In the genomic region with DNA sequence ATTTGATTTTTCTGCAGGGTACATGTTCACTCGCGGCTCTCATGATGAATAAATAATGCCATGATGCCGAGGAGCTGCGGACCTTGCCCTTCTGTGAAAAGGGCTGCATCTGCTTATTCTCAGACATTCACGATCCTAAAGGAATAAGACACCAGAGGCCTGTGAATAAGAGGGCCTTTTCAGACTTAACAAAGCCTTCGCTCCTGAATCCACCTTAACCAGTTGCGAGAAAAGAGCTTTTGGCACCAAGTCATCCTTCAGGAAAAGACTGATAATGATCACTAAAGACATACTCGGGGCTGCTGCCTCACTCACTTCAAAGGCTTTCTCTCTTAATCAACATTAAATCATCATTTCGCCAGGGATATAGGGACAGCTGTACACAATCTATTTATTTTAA, we compare ENCODE assay signal across 10 cellular contexts.
DNase-seq lines count a peak whose midpoint lies in the region; ATAC-seq and TF ChIP-seq lines count a peak whose summit lies in the region.
"Had no signal": no experiment of that assay in that cellular context is flagged by ENCODE, and none has a peak within 500 bp of the region (broad histone marks: within the 10 kb centered on the region; RNA-seq: fewer than 3 reads in every experiment).

No MANE protein-coding gene starts in this region.

- no peak overlapping the region for H3K9ac ChIP-seq in trophoblast cell (ENCODE audit: low read length)

- H3K4me3 ChIP-seq in AG10803 (ENCODE audit: low read length) (peak overlapping the region; percentile 43), fibroblast of the aortic adventitia (ENCODE audit: low read depth, low read length) (peak overlapping the region; percentile 55), trophoblast cell (ENCODE audit: low read depth, low read length) (no peak overlapping the region)
- no peak overlapping the region for H3K4me3 ChIP-seq in CD8-positive, alpha-beta memory T cell (ENCODE audit: low read length)
- H3K4me3 ChIP-seq: prostate gland had no signal

- H3K27ac Mint-ChIP-seq in CD8-positive, alpha-beta memory T cell, result no peak overlapping the region

- no CpG with 5 or more reads among the region's 9 CpGs for WGBS in trophoblast cell (ENCODE audit: extremely low coverage, insufficient coverage, insufficient read length)

- no peak overlapping the region for H3K14ac ChIP-seq in trophoblast cell (ENCODE audit: low read length)

- no peak overlapping the region for H3K27ac ChIP-seq in trophoblast cell (ENCODE audit: low read depth, low read length)
- H3K27ac ChIP-seq in CD8-positive, alpha-beta memory T cell (ENCODE audit: low read depth, low read length), result no peak overlapping the region
- H3K27ac ChIP-seq: prostate gland had no signal

- no peak overlapping the region for H3K4ac ChIP-seq in trophoblast cell (ENCODE audit: low read depth, low read length)

- no peak for TF ChIP-seq CTCF in AG10803 (conservative IDR thresholded peaks at IDR 0.05; ENCODE audit: low read length)
- no peak for TF ChIP-seq CTCF in fibroblast of the aortic adventitia (IDR thresholded peaks at IDR 0.05; ENCODE audit: insufficient read depth, low read length)

- ATAC-seq in GM21786 (IDR thresholded peaks at IDR 0.05; ENCODE audit: unreplicated experiment) (no peak), HG03139 (IDR thresholded peaks at IDR 0.05; ENCODE audit: unreplicated experiment) (no peak)

- H4K12ac ChIP-seq in trophoblast cell (ENCODE audit: low read depth, low read length), result no peak overlapping the region

- CTCF ChIA-PET in CD8-positive, alpha-beta memory T cell (lab: Charles Lee), result no interaction called here

- DNase-seq in AG10803 (ENCODE audit: low read depth), result peak; percentile 4
- peak; percentile 84 for DNase-seq in NCI-H748 (lab: John Stamatoyannopoulos, UW; ENCODE audit: unreplicated experiment)
- DNase-seq in fibroblast of the aortic adventitia (ENCODE audit: low read depth), result peak; percentile 64
- no peak for DNase-seq in trophoblast cell
- DNase-seq in CD8-positive, alpha-beta memory T cell, result no peak
- no peak for DNase-seq in DMS79 treated with DMSO at 0.1 percent for 48 hours (lab: John Stamatoyannopoulos, UW)
- DNase-seq: NCI-H1694 treated with DMSO at 0.1 percent for 48 hours had no signal

- no peaks in the 10 kb centered on the region for H3K36me3 ChIP-seq in trophoblast cell (ENCODE audit: control insufficient read depth in 1 of 2, insufficient read depth in 2 of 2, low read length in 2 of 2)
- no peaks in the 10 kb centered on the region for H3K36me3 ChIP-seq in CD8-positive, alpha-beta memory T cell (ENCODE audit: insufficient read depth, low read length)
- H3K36me3 ChIP-seq: prostate gland had no signal

- no peak overlapping the region for H2BK5ac ChIP-seq in trophoblast cell (ENCODE audit: low read depth, low read length, poor library complexity)

- POLR2A ChIA-PET in CD8-positive, alpha-beta memory T cell (lab: Charles Lee), result no interaction called here

- no peak overlapping the region for H3K4me3 Mint-ChIP-seq in CD8-positive, alpha-beta memory T cell

- H3K79me1 ChIP-seq in trophoblast cell (ENCODE audit: low read length), result no peaks in the 10 kb centered on the region

- peak overlapping the region; percentile 36 for H3K4me2 ChIP-seq in trophoblast cell (ENCODE audit: low read length)

- H3K79me2 ChIP-seq in trophoblast cell (ENCODE audit: control insufficient read depth, insufficient read depth, low read length, poor library complexity), result no peaks in the 10 kb centered on the region

- H3K9me3 Mint-ChIP-seq in CD8-positive, alpha-beta memory T cell, result no peaks in the 10 kb centered on the region

- no peak overlapping the region for H2AK5ac ChIP-seq in trophoblast cell (ENCODE audit: low read length)

- no peak overlapping the region for H4K8ac ChIP-seq in trophoblast cell (ENCODE audit: low read depth, low read length)

- H2AFZ ChIP-seq in trophoblast cell (ENCODE audit: insufficient read depth, low read length, poor library complexity), result no peak overlapping the region

- H2BK120ac ChIP-seq in trophoblast cell (ENCODE audit: insufficient read depth, low read length, poor library complexity), result no peak overlapping the region

- no peaks in the 10 kb centered on the region for H3K9me3 ChIP-seq in trophoblast cell (ENCODE audit: insufficient read depth, low read depth, low read length)
- H3K9me3 ChIP-seq in CD8-positive, alpha-beta memory T cell (ENCODE audit: low read length), result no peaks in the 10 kb centered on the region
- H3K9me3 ChIP-seq: prostate gland had no signal

- H3K27me3 ChIP-seq in trophoblast cell (ENCODE audit: insufficient read depth, low read length), result no peaks in the 10 kb centered on the region
- no peaks in the 10 kb centered on the region for H3K27me3 ChIP-seq in CD8-positive, alpha-beta memory T cell (ENCODE audit: insufficient read depth, low read length, poor library complexity, severe bottlenecking)

- no peaks in the 10 kb centered on the region for H3K4me1 ChIP-seq in trophoblast cell (ENCODE audit: control insufficient read depth in 1 of 2, insufficient read depth in 2 of 2, low read length in 2 of 2)
- no peaks in the 10 kb centered on the region for H3K4me1 ChIP-seq in CD8-positive, alpha-beta memory T cell (ENCODE audit: insufficient read depth, low read length)
- H3K4me1 ChIP-seq: prostate gland had no signal

- H3K4me1 Mint-ChIP-seq in CD8-positive, alpha-beta memory T cell, result no peaks in the 10 kb centered on the region

- H3K18ac ChIP-seq in trophoblast cell (ENCODE audit: low read length), result no peak overlapping the region

- no peak overlapping the region for H4K91ac ChIP-seq in trophoblast cell (ENCODE audit: low read depth, low read length)

- H3K23ac ChIP-seq in trophoblast cell (ENCODE audit: low read length), result no peak overlapping the region

- peaks cover 1 to 3% of the 10 kb centered on the region in 2 donors for H3K27me3 Mint-ChIP-seq in CD8-positive, alpha-beta memory T cell

- no peak overlapping the region for H2BK12ac ChIP-seq in trophoblast cell (ENCODE audit: low read length)

- no peaks in the 10 kb centered on the region for H3K36me3 Mint-ChIP-seq in CD8-positive, alpha-beta memory T cell

Comparison
In these comparisons a context has a peak if more than half of its experiments do, and no peak if none do; other contexts are left out.
1. DNase-seq: peak in AG10803 (single experiment), NCI-H748 (single experiment) and fibroblast of the aortic adventitia (single experiment); none in trophoblast cell (0 of 2), CD8-positive, alpha-beta memory T cell (0 of 5) and DMS79 treated with DMSO at 0.1 percent for 48 hours (single experiment).
2. H3K4me3 ChIP-seq: peak in AG10803 (single experiment) and fibroblast of the aortic adventitia (single experiment); none in trophoblast cell (single experiment) and CD8-positive, alpha-beta memory T cell (single experiment).